In genomic region chr16:51919736-51920135, GRCh38 we compare ENCODE assay signal across 23 cellular contexts.
DNase-seq lines count a peak whose midpoint lies in the region; ATAC-seq and TF ChIP-seq lines count a peak whose summit lies in the region.
"Had no signal": no experiment of that assay in that cellular context is flagged by ENCODE, and none has a peak within 500 bp of the region (broad histone marks: within the 10 kb centered on the region; RNA-seq: fewer than 3 reads in every experiment).

No MANE protein-coding gene starts in this region.

- H3K4ac ChIP-seq in IMR-90 (ENCODE audit: low read depth, low read length): no peak overlapping the region
- no peak overlapping the region for H3K4ac ChIP-seq in trophoblast cell (ENCODE audit: low read depth, low read length)

- H3K23ac ChIP-seq in IMR-90 (ENCODE audit: low read depth, low read length) (no peak overlapping the region), trophoblast cell (ENCODE audit: low read length) (no peak overlapping the region)

- no peak overlapping the region for H2BK5ac ChIP-seq in IMR-90 (ENCODE audit: low read depth, low read length, poor library complexity, severe bottlenecking)
- H2BK5ac ChIP-seq in trophoblast cell (ENCODE audit: low read depth, low read length, poor library complexity): no peak overlapping the region

- POLR2A ChIA-PET in IMR-90 (lab: Charles Lee; ENCODE audit: unreplicated experiment): no interaction called here

- in situ Hi-C loops in IMR-90 (cut with MboI; ENCODE audit: low sequenced_read_pairs) (no loop called here), brain microvascular endothelial cell (cut with HindIII; ENCODE audit: low pct_ligation_motif_present, low sequenced_read_pairs) (no loop called here)

- TF ChIP-seq POLR2A in IMR-90 (IDR thresholded peaks at IDR 0.05; ENCODE audit: low read depth, low read length): no peak
- no peak for TF ChIP-seq POLR2A in esophagus muscularis mucosa (IDR thresholded peaks at IDR 0.05; ENCODE audit: low read depth)

- no peaks in the 10 kb centered on the region for H3K9me3 Mint-ChIP-seq in osteocyte (ENCODE audit: unreplicated experiment)
- H3K9me3 Mint-ChIP-seq: H9, HFFc6 had no signal

- CTCF ChIA-PET in IMR-90 (lab: Yijun Ruan, JAX): no interaction called here

- H2BK12ac ChIP-seq in trophoblast cell (ENCODE audit: low read length): no peak overlapping the region

- H4K8ac ChIP-seq in IMR-90 (ENCODE audit: low read depth in 2 of 2, low read length in 2 of 2) (no peak overlapping the region), trophoblast cell (ENCODE audit: low read depth, low read length) (no peak overlapping the region)

- no peaks in the 10 kb centered on the region for H3K9me3 ChIP-seq in IMR-90 (ENCODE audit: control insufficient read depth, insufficient read depth, low read length)
- no peaks in the 10 kb centered on the region for H3K9me3 ChIP-seq in esophagus muscularis mucosa
- H3K9me3 ChIP-seq in trophoblast cell (ENCODE audit: insufficient read depth, low read depth, low read length): peaks cover 2% of the 10 kb centered on the region
- H3K9me3 ChIP-seq: BLaER1, SJSA1 had no signal

- H3K4me3 ChIP-seq in IMR-90 (ENCODE audit: insufficient read depth, low read depth, low read length) (no peak overlapping the region), brain microvascular endothelial cell (ENCODE audit: low read depth, low read length) (no peak overlapping the region), esophagus muscularis mucosa (no peak overlapping the region), trophoblast cell (ENCODE audit: low read depth, low read length) (no peak overlapping the region)
- H3K4me3 ChIP-seq: BLaER1, SJSA1 had no signal

- TF ChIP-seq CTCF in IMR-90 (conservative IDR thresholded peaks at IDR 0.05; ENCODE audit: low read depth, low read length): no peak
- no peak for TF ChIP-seq CTCF in brain microvascular endothelial cell (IDR thresholded peaks at IDR 0.05; ENCODE audit: low read depth, low read length, missing control alignments)
- TF ChIP-seq CTCF in esophagus muscularis mucosa (IDR thresholded peaks at IDR 0.05): no peak
- no peak for TF ChIP-seq CTCF in osteocyte (IDR thresholded peaks at IDR 0.05)

- H3K27ac Mint-ChIP-seq in osteocyte (ENCODE audit: unreplicated experiment): no peak overlapping the region
- H3K27ac Mint-ChIP-seq: CD4-positive, alpha-beta T cell; H9; HFFc6 had no signal

- no peak for TF ChIP-seq RAD21 in IMR-90 (IDR thresholded peaks at IDR 0.05; ENCODE audit: low read length)

- H3K79me1 ChIP-seq in IMR-90 (ENCODE audit: low read depth in 1 of 2, low read length in 2 of 2) (no peaks in the 10 kb centered on the region), trophoblast cell (ENCODE audit: low read length) (no peaks in the 10 kb centered on the region)

- no peaks in the 10 kb centered on the region for H4K20me1 ChIP-seq in IMR-90 (ENCODE audit: insufficient read depth, low read length)
- H4K20me1 ChIP-seq: BLaER1 had no signal

- H3K18ac ChIP-seq in IMR-90 (ENCODE audit: low read depth, low read length) (no peak overlapping the region), trophoblast cell (ENCODE audit: low read length) (no peak overlapping the region)

- H3K4me1 Mint-ChIP-seq in osteocyte (ENCODE audit: unreplicated experiment): no peaks in the 10 kb centered on the region
- H3K4me1 Mint-ChIP-seq: H9 had no signal

- BruUV-seq in IMR-90 (replicated peaks; lab: Mats Ljungman, UMichigan): no TSS peak

- H2BK15ac ChIP-seq in IMR-90 (ENCODE audit: low read depth, low read length): no peak overlapping the region; the same call in 2 of the 3 replicates

- H4K91ac ChIP-seq in IMR-90 (ENCODE audit: insufficient read depth, low read depth, low read length) (no peak overlapping the region), trophoblast cell (ENCODE audit: low read depth, low read length) (no peak overlapping the region)

- H2AK5ac ChIP-seq in IMR-90 (ENCODE audit: low read depth, low read length) (no peak overlapping the region), trophoblast cell (ENCODE audit: low read length) (no peak overlapping the region)

- no peaks in the 10 kb centered on the region for H3K27me3 ChIP-seq in IMR-90 (ENCODE audit: control insufficient read depth, insufficient read depth, low read length)
- no peaks in the 10 kb centered on the region for H3K27me3 ChIP-seq in brain microvascular endothelial cell (replicated peaks)
- no peaks in the 10 kb centered on the region for H3K27me3 ChIP-seq in esophagus muscularis mucosa
- no peaks in the 10 kb centered on the region for H3K27me3 ChIP-seq in trophoblast cell (ENCODE audit: insufficient read depth, low read length)
- H3K27me3 ChIP-seq: BLaER1, SJSA1 had no signal

- no peak overlapping the region for H3K56ac ChIP-seq in IMR-90 (ENCODE audit: extremely low read depth, insufficient read depth, low read length)

- no peak overlapping the region for H3K4me2 ChIP-seq in IMR-90 (ENCODE audit: low read depth, low read length)
- H3K4me2 ChIP-seq in trophoblast cell (ENCODE audit: low read length): no peak overlapping the region
- H3K4me2 ChIP-seq: BLaER1, KMS-11 had no signal

- dilution Hi-C loops in IMR-90 (cut with HindIII; ENCODE audit: low sequenced_read_pairs, unreplicated experiment): no loop called here

- H3K9ac ChIP-seq in IMR-90 (ENCODE audit: low read depth, low read length): no peak overlapping the region
- peak overlapping the region; percentile 48 for H3K9ac ChIP-seq in trophoblast cell (ENCODE audit: low read length)
- H3K9ac ChIP-seq: BLaER1, KMS-11 had no signal

- 58% methylated on average over 2 of the region's 4 CpGs; no CpG with 5 or more reads in 1 of the 2 experiments for WGBS in IMR-90 (ENCODE audit: extremely low coverage in 2 of 2, insufficient read length in 1 of 2), 2 experiments
- WGBS in esophagus muscularis mucosa: 82% methylated on average over 4 of the region's 4 CpGs
- WGBS in trophoblast cell (ENCODE audit: extremely low coverage, insufficient coverage, insufficient read length): no CpG with 5 or more reads among the region's 4 CpGs

- no peaks in the 10 kb centered on the region; the same call in 1 of the 2 replicates for H3K4me1 ChIP-seq in IMR-90 (ENCODE audit: control insufficient read depth, insufficient read depth, low read length)
- no peaks in the 10 kb centered on the region for H3K4me1 ChIP-seq in esophagus muscularis mucosa
- H3K4me1 ChIP-seq in trophoblast cell (ENCODE audit: control insufficient read depth in 1 of 2, insufficient read depth in 2 of 2, low read length in 2 of 2): no peaks in the 10 kb centered on the region
- H3K4me1 ChIP-seq: BLaER1, SJSA1 had no signal

- H3K27ac ChIP-seq in IMR-90 (ENCODE audit: insufficient read depth, low read length): no peak overlapping the region
- no peak overlapping the region for H3K27ac ChIP-seq in brain microvascular endothelial cell
- H3K27ac ChIP-seq in esophagus muscularis mucosa (replicated peaks in 1 of 4): no peak overlapping the region
- no peak overlapping the region for H3K27ac ChIP-seq in trophoblast cell (ENCODE audit: low read depth, low read length)
- H3K27ac ChIP-seq: BLaER1, HL-60, KMS-11, SJSA1 had no signal

- no peaks in the 10 kb centered on the region for H3K36me3 Mint-ChIP-seq in osteocyte (ENCODE audit: unreplicated experiment)

- H2AFZ ChIP-seq in IMR-90 (replicated peaks; ENCODE audit: low read length, poor library complexity) (peak overlapping the region; percentile 2), trophoblast cell (ENCODE audit: insufficient read depth, low read length, poor library complexity) (no peak overlapping the region)

- H3K14ac ChIP-seq in IMR-90 (replicated peaks; ENCODE audit: low read depth, low read length) (no peak overlapping the region), trophoblast cell (ENCODE audit: low read length) (no peak overlapping the region)

- no peak for ATAC-seq in IMR-90 (ENCODE audit: low read depth)
- ATAC-seq: Panc1 had no signal

- no peak for TF ChIP-seq EP300 in esophagus muscularis mucosa (IDR thresholded peaks at IDR 0.05)

- H3K4me3 Mint-ChIP-seq in osteocyte (ENCODE audit: unreplicated experiment): no peak overlapping the region
- H3K4me3 Mint-ChIP-seq: CD4-positive, alpha-beta T cell; H9; HFFc6 had no signal

- 0 out of 2 replicates have a peak overlapping the region, but pooled peaks have one; percentile 36 for H2BK20ac ChIP-seq in IMR-90 (ENCODE audit: low read depth, low read length)

- H4K12ac ChIP-seq in trophoblast cell (ENCODE audit: low read depth, low read length): no peak overlapping the region

- H3K27me3 Mint-ChIP-seq in osteocyte (ENCODE audit: unreplicated experiment): no peaks in the 10 kb centered on the region
- H3K27me3 Mint-ChIP-seq: CD4-positive, alpha-beta T cell had no signal

- DNase-seq in IMR-90 (peak; percentile 16), brain microvascular endothelial cell (peak; percentile 20), esophagus muscularis mucosa (ENCODE audit: extremely low spot score) (peak; percentile 66), trophoblast cell (no peak), osteocyte (ENCODE audit: extremely low spot score, unreplicated experiment) (no peak), DMS114 treated with DMSO at 0.1 percent for 48 hours (lab: John Stamatoyannopoulos, UW; ENCODE audit: unreplicated experiment) (no peak)
- DNase-seq in activated CD4-positive, CD25-positive, alpha-beta regulatory T cell (lab: John Stamatoyannopoulos, UW): no peak
- DNase-seq in activated CD4-positive, alpha-beta T cell treated with anti-CD3 and anti-CD28 coated beads, Interleukin-2, amount 50 U/mL, for 4 hours: no peak
- DNase-seq: CD4-positive, alpha-beta T cell; COR-L47; DMS153; H9; HFFc6; NCI-H1694; NCI-H2081; NCI-H2171; NCI-H524 treated with DMSO at 0.1 percent for 48 hours; NCI-H82 had no signal

- no peak overlapping the region for H2AK9ac ChIP-seq in IMR-90 (replicated peaks; ENCODE audit: low read depth, low read length, poor library complexity)

- H4K5ac ChIP-seq in IMR-90 (ENCODE audit: low read depth, low read length): no peak overlapping the region

- intact Hi-C loops in IMR-90 (cut with micrococcal nuclease): no loop called here
- intact Hi-C loops in esophagus muscularis mucosa (cut with DNase I): no loop called here

- H3K79me2 ChIP-seq in trophoblast cell (ENCODE audit: control insufficient read depth, insufficient read depth, low read length, poor library complexity): no peaks in the 10 kb centered on the region

- H3K36me3 ChIP-seq in IMR-90 (ENCODE audit: control insufficient read depth, insufficient read depth, low read length): no peaks in the 10 kb centered on the region
- H3K36me3 ChIP-seq in brain microvascular endothelial cell (replicated peaks): no peaks in the 10 kb centered on the region
- H3K36me3 ChIP-seq in esophagus muscularis mucosa: no peaks in the 10 kb centered on the region
- no peaks in the 10 kb centered on the region for H3K36me3 ChIP-seq in trophoblast cell (ENCODE audit: control insufficient read depth in 1 of 2, insufficient read depth in 2 of 2, low read length in 2 of 2)
- H3K36me3 ChIP-seq: BLaER1, SJSA1 had no signal

- H3K9me1 ChIP-seq in IMR-90 (ENCODE audit: insufficient read depth, low read length): no peaks in the 10 kb centered on the region

- H2BK120ac ChIP-seq in IMR-90 (ENCODE audit: low read depth, low read length) (no peak overlapping the region), trophoblast cell (ENCODE audit: insufficient read depth, low read length, poor library complexity) (no peak overlapping the region)

TF ChIP-seq in IMR-90, 13 proteins besides CTCF, POLR2A, EP300 and RAD21 (continues in another document):
- no peak for TF ChIP-seq NFE2L2 (IDR thresholded peaks at IDR 0.05; ENCODE audit: low read depth, low read length)

Comparison
In these comparisons a context has a peak if more than half of its experiments do, and no peak if none do; other contexts are left out.
1. DNase-seq: peak in IMR-90 (single experiment), brain microvascular endothelial cell (single experiment) and esophagus muscularis mucosa (single experiment); none in trophoblast cell (0 of 2), activated CD4-positive, CD25-positive, alpha-beta regulatory T cell (0 of 4), osteocyte (single experiment), activated CD4-positive, alpha-beta T cell treated with anti-CD3 and anti-CD28 coated beads, Interleukin-2, amount 50 U/mL, for 4 hours (0 of 2) and DMS114 treated with DMSO at 0.1 percent for 48 hours (single experiment).